20 cellular contexts compared by ENCODE assay signal in the genomic region with DNA sequence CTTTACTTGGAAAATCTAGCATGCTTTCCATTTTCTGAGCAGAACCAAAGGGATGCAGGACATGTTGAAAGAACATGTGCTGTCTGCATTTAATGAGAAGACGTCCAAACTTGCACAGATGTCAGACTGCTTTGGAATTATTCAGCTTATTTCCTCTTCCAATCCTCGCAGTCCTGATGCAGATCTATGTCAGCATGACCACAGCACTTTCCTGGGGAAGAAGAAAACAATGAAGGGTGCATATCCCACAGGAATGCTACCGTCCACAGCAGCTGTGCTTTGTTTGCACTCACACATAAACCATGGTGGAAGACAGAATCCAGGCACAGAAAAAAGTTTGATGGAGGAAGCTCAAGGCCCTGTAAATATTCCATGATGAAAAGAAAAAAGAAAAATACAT.
DNase-seq lines count a peak whose midpoint lies in the region; ATAC-seq, FAIRE-seq and TF ChIP-seq lines count a peak whose summit lies in the region.
"Had no signal": no experiment of that assay in that cellular context is flagged by ENCODE, and none has a peak within 500 bp of the region (broad histone marks: within the 10 kb centered on the region; RNA-seq: fewer than 3 reads in every experiment).

No MANE protein-coding gene starts in this region.

- FAIRE-seq in D721Med (lab: Jason Lieb, UNC) (peak; percentile 21), GM12892 (lab: Jason Lieb, UNC) (no peak)

- no peak overlapping the region for H3K27ac ChIP-seq in caudate nucleus (ENCODE audit: low read depth, low read length)
- H3K27ac ChIP-seq: vagina had no signal

- TF ChIP-seq CTCF in D721Med (IDR thresholded peaks at IDR 0.05; ENCODE audit: insufficient read depth, missing control alignments), result no peak

- no peak for TF ChIP-seq POLR2A in GM12892 (IDR thresholded peaks at IDR 0.05; ENCODE audit: low read depth, low read length)

- no peak for DNase-seq in D721Med (ENCODE audit: insufficient read length, low spot score)
- peak; percentile 16 for DNase-seq in NCI-H69 (lab: John Stamatoyannopoulos, UW)
- peak; percentile 2 for DNase-seq in cerebellum (ENCODE audit: low spot score)
- DNase-seq in myocyte (ENCODE audit: low read depth), result peak; percentile 85
- no peak for DNase-seq in stimulated activated naive CD8-positive, alpha-beta T cell treated with anti-CD3 and anti-CD28 coated beads, Interleukin-15, Interleukin-2, amounts not matched to agents 100 U/mL and 50 U/mL, for 24 hours
- DNase-seq in GM12892 (ENCODE audit: insufficient read length), result no peak
- DNase-seq in caudate nucleus (lab: John Stamatoyannopoulos, UW), result no peak
- DNase-seq: activated B cell treated with CpG ODN at 0.5 μM for 24 hours; activated CD4-positive, alpha-beta memory T cell treated with anti-CD3 and anti-CD28 coated beads, Interleukin-2, amount 10 ng/mL, durations not matched to agents 7 days and 5 days; activated gamma-delta T cell treated with Interleukin-2 at 50 U/mL for 16 hours; DMS79 treated with DMSO at 0.1 percent for 48 hours; effector memory CD4-positive, alpha-beta T cell; KG1; MV-4-11; NCI-H187; nucleus accumbens; retina; T-helper 9 cell had no signal

- no peak for ATAC-seq in stimulated activated naive CD8-positive, alpha-beta T cell treated with anti-CD3 and anti-CD28 coated beads, Interleukin-15, Interleukin-2, amounts not matched to agents 100 U/mL and 50 U/mL, for 24 hours
- ATAC-seq in GM21737 (IDR thresholded peaks at IDR 0.05; ENCODE audit: unreplicated experiment), result no peak

Comparison
In these comparisons a context has a peak if more than half of its experiments do, and no peak if none do; other contexts are left out.
1. DNase-seq: peak in NCI-H69 (single experiment), cerebellum (single experiment) and myocyte (single experiment); none in D721Med (single experiment), stimulated activated naive CD8-positive, alpha-beta T cell treated with anti-CD3 and anti-CD28 coated beads, Interleukin-15, Interleukin-2, amounts not matched to agents 100 U/mL and 50 U/mL, for 24 hours (single experiment), GM12892 (single experiment) and caudate nucleus (0 of 61).